ENCODE assay signal across 9 cellular contexts in the genomic region with DNA sequence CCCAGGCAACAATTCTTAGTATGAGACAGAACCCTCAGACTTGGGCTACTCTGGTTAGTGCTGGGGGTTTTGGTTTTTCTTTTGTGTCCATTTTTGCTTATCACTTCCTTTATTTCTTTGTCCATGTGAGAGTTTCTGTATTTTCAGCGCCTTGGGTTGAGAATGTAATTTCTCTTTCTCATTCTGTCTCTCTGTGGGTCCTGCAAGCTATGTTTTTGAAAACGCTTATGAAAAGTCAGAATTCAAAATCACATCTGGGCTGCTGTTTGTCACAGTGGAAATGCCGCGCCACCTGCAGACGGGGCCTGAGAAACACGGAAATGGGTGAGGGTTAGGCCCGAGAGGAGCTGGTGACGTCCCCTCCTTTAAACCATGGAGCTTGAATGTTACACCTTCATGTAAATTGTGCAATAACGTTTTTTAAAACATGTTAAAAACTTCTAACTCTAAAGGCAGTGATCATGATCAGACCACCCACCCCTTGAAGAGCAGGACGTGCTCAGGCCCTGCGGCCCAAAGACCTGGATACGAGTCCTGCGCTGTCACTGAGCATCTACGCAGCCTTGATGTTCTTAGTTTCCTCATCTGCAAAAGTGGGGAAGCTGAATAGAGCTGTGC. TPM values are rescaled to one million over a fixed set of nuclear protein-coding genes. Genes with fewer than 3 reads are reported as not detected.
A peak's percentile ranks its signal among the peaks of the same experiment; 100 is the strongest.
DNase-seq lines count a peak whose midpoint lies in the region; ATAC-seq, FAIRE-seq and TF ChIP-seq lines count a peak whose summit lies in the region.
"Had no signal": no experiment of that assay in that cellular context is flagged by ENCODE, and none has a peak within 500 bp of the region (broad histone marks: within the 10 kb centered on the region; RNA-seq: fewer than 3 reads in every experiment).

No MANE protein-coding gene starts in this region.

- no peaks in the 10 kb centered on the region for H3K36me3 Mint-ChIP-seq in activated naive CD8-positive, alpha-beta T cell treated with anti-CD3 and anti-CD28 coated beads, Interleukin-2, amount 50 U/mL, for 24 hours (ENCODE audit: low read depth)
- H3K36me3 Mint-ChIP-seq in natural killer cell = no peaks in the 10 kb centered on the region

- TF ChIP-seq CTCF in D721Med (IDR thresholded peaks at IDR 0.05; ENCODE audit: insufficient read depth, missing control alignments) (peak; percentile 4), natural killer cell (IDR thresholded peaks at IDR 0.05) (no peak)

- intact Hi-C loops in natural killer cell (cut with micrococcal nuclease) = no loop called here

- H3K9me3 ChIP-seq in GM23248 (ENCODE audit: low read depth) = no peaks in the 10 kb centered on the region

- no peaks in the 10 kb centered on the region for H3K9me2 ChIP-seq in GM23248 (ENCODE audit: insufficient read depth)

- H3K4me3 ChIP-seq in GM23248 = peak overlapping the region; percentile 36; the same call in 1 of the 2 replicates

- H3K36me3 ChIP-seq in GM23248 (ENCODE audit: low read depth) = 0 out of 2 replicates have a peak, but pooled peaks cover 14% of the 10 kb centered on the region

- WGBS in GM23248 (ENCODE audit: low coverage in 1 of 2, low lambda C conversion rate in 2 of 2, missing lambda C conversion rate in 2 of 2), 2 experiments = 71 to 74% methylated on average over 14 of the region's 14 CpGs

- peak overlapping the region; percentile 62 for H3K4me2 ChIP-seq in GM23248 (ENCODE audit: unreplicated experiment)

- peak overlapping the region; percentile 93 for H3K27ac ChIP-seq in GM23248

- H3F3A ChIP-seq in GM23248 (ENCODE audit: insufficient read depth) = peaks cover 56% of the 10 kb centered on the region

- H3K79me2 ChIP-seq in GM23248 (ENCODE audit: insufficient read depth) = peaks cover 91% of the 10 kb centered on the region

- no peaks in the 10 kb centered on the region for H3K27me3 Mint-ChIP-seq in activated naive CD8-positive, alpha-beta T cell treated with anti-CD3 and anti-CD28 coated beads, Interleukin-2, amount 50 U/mL, for 24 hours
- peaks cover 2 to 6% of the 10 kb centered on the region in 2 donors for H3K27me3 Mint-ChIP-seq in natural killer cell (ENCODE audit: low read depth in 2 of 2)

- no peaks in the 10 kb centered on the region for H3K9me3 Mint-ChIP-seq in activated naive CD8-positive, alpha-beta T cell treated with anti-CD3 and anti-CD28 coated beads, Interleukin-2, amount 50 U/mL, for 24 hours
- H3K9me3 Mint-ChIP-seq in natural killer cell = no peaks in the 10 kb centered on the region

- ATAC-seq in activated naive CD8-positive, alpha-beta T cell treated with anti-CD3 and anti-CD28 coated beads, Interleukin-2, amount 50 U/mL, for 24 hours = no peak
- ATAC-seq in natural killer cell (peak in 2 of 3 donors; percentile 53 to 57), GM18517 (IDR thresholded peaks at IDR 0.05; ENCODE audit: unreplicated experiment) (no peak)

- H4K20me1 ChIP-seq in GM23248 (ENCODE audit: insufficient read depth) = peaks cover 16% of the 10 kb centered on the region

- H3K9ac ChIP-seq in GM23248 = peak overlapping the region; percentile 80

- H3K27me3 ChIP-seq in GM23248 (replicated peaks; ENCODE audit: insufficient read depth) = no peaks in the 10 kb centered on the region

- no peak overlapping the region for H3K27ac Mint-ChIP-seq in activated naive CD8-positive, alpha-beta T cell treated with anti-CD3 and anti-CD28 coated beads, Interleukin-2, amount 50 U/mL, for 24 hours
- no peak overlapping the region for H3K27ac Mint-ChIP-seq in natural killer cell

- FAIRE-seq in D721Med (lab: Jason Lieb, UNC) = no peak
- FAIRE-seq: TTC549 had no signal

- DNase-seq in D721Med (ENCODE audit: insufficient read length, low spot score) (no peak), GM23248 (no peak), natural killer cell (no peak), mucosa of gallbladder (ENCODE audit: low spot score) (no peak), NCI-H1436 (lab: John Stamatoyannopoulos, UW) (no peak), GF-D8 (lab: John Stamatoyannopoulos, UW) (no peak)
- peak; percentile 12 for DNase-seq in activated naive CD8-positive, alpha-beta T cell treated with anti-CD3 and anti-CD28 coated beads, Interleukin-2, amount 50 U/mL, for 24 hours

- 0 out of 2 replicates have a peak overlapping the region, but pooled peaks have one; percentile 17 for H2AFZ ChIP-seq in GM23248

- peaks cover 2% of the 10 kb centered on the region for H3K4me1 Mint-ChIP-seq in activated naive CD8-positive, alpha-beta T cell treated with anti-CD3 and anti-CD28 coated beads, Interleukin-2, amount 50 U/mL, for 24 hours
- H3K4me1 Mint-ChIP-seq in natural killer cell = peaks cover 7 to 19% of the 10 kb centered on the region in 2 donors

- H3K4me1 ChIP-seq in GM23248 (ENCODE audit: insufficient read depth) = peaks cover 66% of the 10 kb centered on the region

- H3K4me3 Mint-ChIP-seq in activated naive CD8-positive, alpha-beta T cell treated with anti-CD3 and anti-CD28 coated beads, Interleukin-2, amount 50 U/mL, for 24 hours = no peak overlapping the region
- H3K4me3 Mint-ChIP-seq in natural killer cell = no peak overlapping the region

- in situ Hi-C loops in GM23248 (cut with MboI) = loop anchor here (25.0 kb wide), 1 partner anchor 317 kb away; a partner anchor contains a TSS

RNA-seq across cellular contexts. Expression of a gene that starts 26.1 kb away (rescaled TPM):
- 163 and 174 TPM in 2 replicates for total RNA-seq in GM23248 (2014; rRNA removed; shearing (Covaris generic))
- polyA plus RNA-seq in GM23248 (2016; fragmentation: Nextera tagmentation; extraction: Ambion mirVana) = 20.0 and 21.5 TPM in 2 replicates
- total RNA-seq in natural killer cell (10 to 100 TPM in 1 of 3 donors, 1 to 10 TPM in 2; 1.9 to 10.5 (median 3.2) TPM), mucosa of gallbladder (43.0 TPM)

Comparison
In these comparisons a context has a peak if more than half of its experiments do, and no peak if none do; other contexts are left out.
1. ATAC-seq: peak in natural killer cell (2 of 3); none in activated naive CD8-positive, alpha-beta T cell treated with anti-CD3 and anti-CD28 coated beads, Interleukin-2, amount 50 U/mL, for 24 hours (single experiment) and GM18517 (single experiment).